17 cellular contexts compared by ENCODE assay signal in the genomic region with DNA sequence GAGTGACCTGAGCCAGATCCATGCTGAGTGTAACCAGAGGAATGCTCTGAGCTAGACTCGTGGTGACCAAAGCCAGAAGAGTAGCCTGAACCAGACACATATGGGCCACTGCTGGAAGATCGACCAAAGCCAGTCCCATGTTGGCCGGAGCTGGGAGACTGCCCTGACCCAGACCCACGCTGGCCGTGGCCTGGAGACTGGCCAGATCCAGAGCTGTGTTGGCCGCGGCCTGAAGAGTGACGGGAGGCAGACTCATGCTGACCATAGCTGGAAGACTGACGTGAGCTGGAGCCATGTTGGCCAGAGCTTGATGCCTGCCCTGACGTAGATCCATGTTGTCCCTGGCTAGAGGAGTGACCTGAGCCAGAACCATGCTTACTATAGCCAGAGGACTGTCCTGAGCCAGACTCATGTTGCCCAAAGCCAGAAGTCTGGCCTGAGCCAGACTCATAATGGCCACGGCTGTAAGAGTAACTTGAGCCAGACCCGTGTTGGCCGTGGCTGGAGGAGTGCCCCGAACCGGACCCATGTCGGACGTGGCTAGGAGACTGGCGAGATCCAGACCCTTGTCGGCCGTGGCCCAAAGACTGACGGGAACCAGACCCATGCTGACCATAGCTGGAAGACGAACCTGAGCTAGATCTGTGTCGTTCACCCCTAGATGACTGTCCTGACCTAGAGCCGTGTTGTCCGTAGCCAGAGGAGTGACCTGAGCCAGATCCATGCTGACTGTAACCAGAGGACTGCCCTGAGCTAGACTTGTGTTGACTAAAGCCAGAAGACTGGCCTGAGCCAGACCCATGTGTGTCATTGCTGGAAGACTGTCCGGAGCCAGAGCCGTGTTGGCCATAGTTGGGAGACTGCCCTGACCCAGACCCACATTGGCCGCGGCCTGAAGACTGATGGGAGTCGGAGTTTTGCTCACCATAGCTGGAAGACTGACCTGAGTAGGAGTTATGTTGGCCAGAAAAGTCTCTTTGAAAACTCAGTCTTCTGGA. TPM values are rescaled to one million over a fixed set of nuclear protein-coding genes. Genes with fewer than 3 reads are reported as not detected.
DNase-seq lines count a peak whose midpoint lies in the region; ATAC-seq and TF ChIP-seq lines count a peak whose summit lies in the region.
"Had no signal": no experiment of that assay in that cellular context is flagged by ENCODE, and none has a peak within 500 bp of the region (broad histone marks: within the 10 kb centered on the region; RNA-seq: fewer than 3 reads in every experiment).

No MANE protein-coding gene starts in this region.

- WGBS in heart right ventricle, 2 donors = 90 to 93% methylated on average over 30 of the region's 30 CpGs

- H3K4me3 ChIP-seq in heart right ventricle (no peak overlapping the region), fibroblast of mammary gland (ENCODE audit: control insufficient read depth, low read depth, low read length) (no peak overlapping the region), HAP-1 (no peak overlapping the region)
- H3K4me3 ChIP-seq: BLaER1, GM23338 had no signal

- ATAC-seq in left cardiac atrium = no peak
- no peak for ATAC-seq in heart right ventricle
- ATAC-seq in sciatic nerve = peak; percentile 61
- ATAC-seq: GM23338 had no signal

- intact Hi-C loops in left cardiac atrium (cut with DNase I) = no loop called here
- intact Hi-C loops in heart right ventricle (cut with DNase I) = no loop called here
- intact Hi-C loops in sciatic nerve (cut with DNase I) = no loop called here

- H3K27ac ChIP-seq in heart right ventricle = no peak overlapping the region
- H3K27ac ChIP-seq: BLaER1, HL-60 had no signal

- no peaks in the 10 kb centered on the region for H3K4me1 ChIP-seq in heart right ventricle
- no peaks in the 10 kb centered on the region for H3K4me1 ChIP-seq in HAP-1
- H3K4me1 ChIP-seq: BLaER1, Caco-2 had no signal

- in situ Hi-C loops in HAP-1 (cut with MboI; ENCODE audit: low sequenced_read_pairs) = no loop called here

- H3K27me3 ChIP-seq in heart right ventricle (no peaks in the 10 kb centered on the region), HAP-1 (ENCODE audit: low read depth) (no peaks in the 10 kb centered on the region)
- H3K27me3 ChIP-seq: BLaER1 had no signal

- H3K36me3 ChIP-seq in heart right ventricle (no peaks in the 10 kb centered on the region), HAP-1 (replicated peaks) (no peaks in the 10 kb centered on the region)
- H3K36me3 ChIP-seq: BLaER1 had no signal

- no peak for TF ChIP-seq CTCF in heart right ventricle (IDR thresholded peaks at IDR 0.05)
- no peak for TF ChIP-seq CTCF in fibroblast of mammary gland (conservative IDR thresholded peaks at IDR 0.05; ENCODE audit: control insufficient read depth, insufficient read depth, low read depth, low read length)

- H3K9me3 ChIP-seq in heart right ventricle = peaks cover 0 to 4% (median 0%) of the 10 kb centered on the region in 11 donors
- H3K9me3 ChIP-seq in HAP-1 = no peaks in the 10 kb centered on the region
- H3K9me3 ChIP-seq: Caco-2 had no signal

- DNase-seq in left cardiac atrium (peak; percentile 26), heart right ventricle (no peak), fibroblast of mammary gland (ENCODE audit: low read depth) (peak; percentile 30), sciatic nerve (ENCODE audit: low spot score) (no peak), HAP-1 (ENCODE audit: low spot score in 2 of 2) (no peak), UCSD-AML1 (lab: John Stamatoyannopoulos, UW; ENCODE audit: unreplicated experiment) (no peak)
- DNase-seq in activated CD4-positive, alpha-beta T cell treated with anti-CD3 and anti-CD28 coated beads for 1 hour = no peak
- DNase-seq: 8988T, AML-193, Caco-2, DND-41, GDM1, H7 had no signal

RNA-seq across cellular contexts. Expression of a gene that starts 3.5 kb away (rescaled TPM):
- not detected for total RNA-seq in left cardiac atrium
- not detected for total RNA-seq in heart right ventricle
- polyA plus RNA-seq in heart right ventricle = under 1 TPM in 1 of 2 donors, not detected in 1; 0.07 TPM
- total RNA-seq in sciatic nerve = not detected
- total RNA-seq: Caco-2; CD8-positive, alpha-beta memory T cell; GM23338; H7 had no signal
- polyA plus RNA-seq: CD8-positive, alpha-beta memory T cell; GM23338 had no signal

Comparison
In these comparisons a context has a peak if more than half of its experiments do, and no peak if none do; other contexts are left out.
1. DNase-seq: peak in left cardiac atrium (single experiment) and fibroblast of mammary gland (single experiment); none in heart right ventricle (0 of 2), sciatic nerve (single experiment), HAP-1 (0 of 2), UCSD-AML1 (single experiment) and activated CD4-positive, alpha-beta T cell treated with anti-CD3 and anti-CD28 coated beads for 1 hour (single experiment).